8 cellular contexts compared by ENCODE assay signal in genomic region chr9:38621434-38622082, GRCh38. TPM values are rescaled to one million over a fixed set of nuclear protein-coding genes. Genes with fewer than 3 reads are reported as not detected.
DNase-seq lines count a peak whose midpoint lies in the region; ATAC-seq, FAIRE-seq and TF ChIP-seq lines count a peak whose summit lies in the region.

No MANE protein-coding gene starts in this region.

- peak overlapping the region; percentile 90 for H2AFZ ChIP-seq in astrocyte (ENCODE audit: low read depth, low read length)

- H3K9ac ChIP-seq in astrocyte (ENCODE audit: low read length) = no peak overlapping the region

- no peak overlapping the region for H3K4me3 Mint-ChIP-seq in astrocyte (ENCODE audit: unreplicated experiment)

- no peak for TF ChIP-seq CTCF in astrocyte (IDR thresholded peaks at IDR 0.05; ENCODE audit: insufficient read depth, low read depth, low read length)

- ATAC-seq in HG02759 (IDR thresholded peaks at IDR 0.05; ENCODE audit: unreplicated experiment) (peak; percentile 39), HG03280 (IDR thresholded peaks at IDR 0.05; ENCODE audit: unreplicated experiment) (no peak)

- H3K36me3 ChIP-seq in SJCRH30 (peaks cover 9% of the 10 kb centered on the region; the same call in 1 of the 2 replicates), astrocyte (ENCODE audit: insufficient read depth, low read length) (no peaks in the 10 kb centered on the region)

- H3K27me3 ChIP-seq in SJCRH30 = no peaks in the 10 kb centered on the region
- H3K27me3 ChIP-seq in astrocyte (ENCODE audit: insufficient read depth, low read length) = peaks cover 30% of the 10 kb centered on the region
- H3K27me3 ChIP-seq in layer of hippocampus (ENCODE audit: control insufficient read depth, insufficient read depth, low read length) = peaks cover 7% of the 10 kb centered on the region

- H3K4me3 ChIP-seq in SJCRH30 = peak overlapping the region; percentile 74
- H3K4me3 ChIP-seq in astrocyte (ENCODE audit: insufficient read depth, low read depth, low read length) = peak overlapping the region; percentile 44

- H3K27me3 Mint-ChIP-seq in astrocyte (ENCODE audit: low read depth, unreplicated experiment) = peaks cover 23% of the 10 kb centered on the region

- no peaks in the 10 kb centered on the region for H4K20me1 ChIP-seq in astrocyte (ENCODE audit: insufficient read depth, low read length)

- no peaks in the 10 kb centered on the region for H3K4me1 Mint-ChIP-seq in astrocyte (ENCODE audit: low read depth, unreplicated experiment)

- H3K4me1 ChIP-seq in SJCRH30 (no peaks in the 10 kb centered on the region), astrocyte (ENCODE audit: insufficient read depth, low read length) (peaks cover 11% of the 10 kb centered on the region)

- H3K36me3 Mint-ChIP-seq in astrocyte (ENCODE audit: low read depth, unreplicated experiment) = peaks cover 2% of the 10 kb centered on the region

- no peaks in the 10 kb centered on the region; the same call in 1 of the 2 replicates for H3K9me3 ChIP-seq in SJCRH30 (replicated peaks)
- no peaks in the 10 kb centered on the region for H3K9me3 ChIP-seq in astrocyte (ENCODE audit: insufficient read depth, low read depth, low read length)

- no peak overlapping the region for H3K27ac Mint-ChIP-seq in astrocyte (ENCODE audit: unreplicated experiment)

- H3K27ac ChIP-seq in SJCRH30 = peak overlapping the region; percentile 78
- H3K27ac ChIP-seq in astrocyte (ENCODE audit: low read depth, low read length) = no peak overlapping the region
- peak overlapping the region; percentile 57 for H3K27ac ChIP-seq in layer of hippocampus (ENCODE audit: low read depth, low read length)

- peaks cover 2% of the 10 kb centered on the region for H3K9me3 Mint-ChIP-seq in astrocyte (ENCODE audit: unreplicated experiment)

- no peak for FAIRE-seq in astrocyte (lab: Jason Lieb, UNC)

- peak overlapping the region; percentile 93 for H3K4me2 ChIP-seq in astrocyte (ENCODE audit: low read length)

- no peaks in the 10 kb centered on the region for H3K79me2 ChIP-seq in astrocyte (ENCODE audit: insufficient read depth, low read length)

- peak; percentile 37 for DNase-seq in DMS53 treated with DMSO at 0.1 percent for 48 hours (lab: John Stamatoyannopoulos, UW; ENCODE audit: unreplicated experiment)
- DNase-seq in SJCRH30 = peak; percentile 78 to 79
- no peak for DNase-seq in astrocyte (ENCODE audit: low read depth)
- peak; percentile 39 to 42 for DNase-seq in stimulated activated CD4-positive, alpha-beta T cell treated with anti-CD3 and anti-CD28 coated beads, Interleukin-4, amount 100 ng/mL, for 4 hours
- DNase-seq in SW 1271 (lab: John Stamatoyannopoulos, UW) = no peak

RNA-seq across cellular contexts. Expression of gene ANKRD18A, which starts 1.2 kb away (rescaled TPM):
- 9.8 and 10.5 TPM in 2 replicates for total RNA-seq in SJCRH30 (2014; rRNA removed; shearing (Covaris generic))
- 4.0 and 11.7 TPM in 2 replicates for total RNA-seq in astrocyte

Comparison
In these comparisons a context has a peak if more than half of its experiments do, and no peak if none do; other contexts are left out.
1. DNase-seq: peak in DMS53 treated with DMSO at 0.1 percent for 48 hours (single experiment), SJCRH30 (2 of 2) and stimulated activated CD4-positive, alpha-beta T cell treated with anti-CD3 and anti-CD28 coated beads, Interleukin-4, amount 100 ng/mL, for 4 hours (2 of 2); none in astrocyte (single experiment) and SW 1271 (0 of 2).